In genomic region chr4:157992038-157992706, GRCh38 we compare ENCODE assay signal across 8 cellular contexts.
DNase-seq lines count a peak whose midpoint lies in the region; ATAC-seq and TF ChIP-seq lines count a peak whose summit lies in the region.

No MANE protein-coding gene starts in this region.

- TF ChIP-seq POLR2A in esophagus squamous epithelium (IDR thresholded peaks at IDR 0.05): no peak

- H3K36me3 ChIP-seq in esophagus squamous epithelium: no peaks in the 10 kb centered on the region

- no peaks in the 10 kb centered on the region for H3K27me3 ChIP-seq in esophagus squamous epithelium

- no peak for ATAC-seq in GM19463 (IDR thresholded peaks at IDR 0.05; ENCODE audit: unreplicated experiment)

- H3K4me1 ChIP-seq in esophagus squamous epithelium: peaks cover 0 to 13% (median 10%) of the 10 kb centered on the region in 3 donors

- WGBS in esophagus squamous epithelium, 2 donors: 13 to 18% methylated on average over 6 of the region's 6 CpGs

- H3K4me3 ChIP-seq in esophagus squamous epithelium: peak overlapping the region in 3 of 4 donors; percentile 21 to 48 (median 32)

- peak; percentile 53 for TF ChIP-seq CTCF in GM20000 (IDR thresholded peaks at IDR 0.05; ENCODE audit: extremely low read depth, missing control alignments)
- TF ChIP-seq CTCF in esophagus squamous epithelium (IDR thresholded peaks at IDR 0.05): peak in 5 of 6 experiments; percentile 53 to 74 (median 68)

- in situ Hi-C loops in Caki2 (cut with HindIII; ENCODE audit: low pct_unique_long_range_greater_than_20kb, low sequenced_read_pairs): no loop called here

- H3K9me3 ChIP-seq in esophagus squamous epithelium: no peaks in the 10 kb centered on the region

- peak; percentile 50 for DNase-seq in Caki2 (ENCODE audit: low read depth)
- peak; percentile 26 for DNase-seq in GM20000 (ENCODE audit: low spot score)
- DNase-seq in NAMALWA (ENCODE audit: low spot score): peak; percentile 83
- peak; percentile 81 for DNase-seq in SKM-1 (lab: John Stamatoyannopoulos, UW; ENCODE audit: unreplicated experiment)
- DNase-seq in esophagus squamous epithelium (lab: John Stamatoyannopoulos, UW): no peak
- peak; percentile 86 for DNase-seq in myocyte (ENCODE audit: low read depth)
- DNase-seq in activated CD8-positive, alpha-beta memory T cell treated with anti-CD3 and anti-CD28 coated beads, Interleukin-2, amount 50 U/mL, for 48 hours: no peak

- H3K27ac ChIP-seq in esophagus squamous epithelium: peak overlapping the region in 3 of 4 donors; percentile 53 to 75 (median 61)

- intact Hi-C loops in esophagus squamous epithelium (cut with DNase I): loop anchor here (5.0 kb wide), 1 partner anchor 180 kb away; the partner anchor contains the start of gene GASK1B

Comparison
In these comparisons a context has a peak if more than half of its experiments do, and no peak if none do; other contexts are left out.
1. DNase-seq: peak in Caki2 (single experiment), GM20000 (single experiment), NAMALWA (single experiment), SKM-1 (single experiment) and myocyte (single experiment); none in esophagus squamous epithelium (single experiment) and activated CD8-positive, alpha-beta memory T cell treated with anti-CD3 and anti-CD28 coated beads, Interleukin-2, amount 50 U/mL, for 48 hours (single experiment).